Comparison of ENCODE assay signal across 13 cellular contexts in genomic region chr2:119265693-119266066, GRCh38. TPM values are rescaled to one million over a fixed set of nuclear protein-coding genes. Genes with fewer than 3 reads are reported as not detected.
"Had no signal": no experiment of that assay in that cellular context is flagged by ENCODE, and none has a peak within 500 bp of the region (broad histone marks: within the 10 kb centered on the region; RNA-seq: fewer than 3 reads in every experiment).

No MANE protein-coding gene starts in this region.

- H3K4me1 ChIP-seq: adrenal gland, body of pancreas had no signal

- H3K4me3 ChIP-seq: adrenal gland, body of pancreas, PC-9 had no signal

- DNase-seq: activated gamma-delta T cell, KG1, NCI-H510A, SIG-M5, T-helper 17 cell had no signal

- H3K27me3 ChIP-seq: adrenal gland, body of pancreas had no signal

- H3K9me3 ChIP-seq: body of pancreas had no signal

- H3K27ac ChIP-seq: adrenal gland, body of pancreas, PC-9, RWPE1 had no signal

- FAIRE-seq: astrocyte, bronchial epithelial cell, RCC 7860 had no signal

- H3K4me2 ChIP-seq: PC-9 had no signal

- H2AFZ ChIP-seq: PC-9 had no signal

- H3K36me3 ChIP-seq: adrenal gland had no signal

RNA-seq across cellular contexts. Expression of gene STEAP3, which starts 42.0 kb away (rescaled TPM):
- total RNA-seq: OCI-LY7 had no signal
